ENCODE assay signal across 8 cellular contexts in genomic region chr4:7335363-7336066, GRCh38.
DNase-seq lines count a peak whose midpoint lies in the region; ATAC-seq and TF ChIP-seq lines count a peak whose summit lies in the region.

No MANE protein-coding gene starts in this region.

- POLR2A ChIA-PET in RWPE1 (lab: Yijun Ruan, JAX; ENCODE audit: low non-redundant PET) = no interaction called here

- DNase-seq in D341Med (ENCODE audit: low spot score) (peak; percentile 88), HFF-Myc (ENCODE audit: extremely low read depth, low read depth) (no peak), RWPE1 (ENCODE audit: low spot score) (peak; percentile 25), astrocyte of the cerebellum (ENCODE audit: low read depth) (no peak), iPS DF 4.7 (ENCODE audit: extremely low read depth, low spot score) (peak; percentile 58), mucosa of gallbladder (ENCODE audit: low spot score) (no peak)
- DNase-seq in stimulated activated CD4-positive, alpha-beta T cell treated with anti-CD3 and anti-CD28 coated beads, Interleukin-15, amount 100 ng/mL, for 48 hours (ENCODE audit: low read depth in 2 of 2) = peak; percentile 24 to 66

- no peak for ATAC-seq in HG03565 (IDR thresholded peaks at IDR 0.05; ENCODE audit: unreplicated experiment)

- in situ Hi-C loops in astrocyte of the cerebellum (cut with HindIII; ENCODE audit: low sequenced_read_pairs) = no loop called here

- CTCF ChIA-PET in RWPE1 (lab: Yijun Ruan, JAX) = interaction anchor here (0.7 to 1.4 kb wide), 3 partner anchors 61 to 182 kb away, joined by 3 to 4 read pairs (median 3); no protein-coding TSS in a partner anchor

- H3K27ac ChIP-seq in RWPE1 = peak overlapping the region; percentile 17

- peak; percentile 81 for TF ChIP-seq CTCF in HFF-Myc (IDR thresholded peaks at IDR 0.05; ENCODE audit: low read depth, low read length, missing control alignments)
- peak; percentile 44 for TF ChIP-seq CTCF in RWPE1 (conservative IDR thresholded peaks at IDR 0.05; ENCODE audit: low read depth)
- peak; percentile 70 for TF ChIP-seq CTCF in astrocyte of the cerebellum (IDR thresholded peaks at IDR 0.05; ENCODE audit: low read depth, low read length, missing control alignments)

- no peak overlapping the region for H3K4me3 ChIP-seq in HFF-Myc (replicated peaks; ENCODE audit: low read depth, low read length)
- no peak overlapping the region for H3K4me3 ChIP-seq in astrocyte of the cerebellum (ENCODE audit: low read depth, low read length)

Comparison
In these comparisons a context has a peak if more than half of its experiments do, and no peak if none do; other contexts are left out.
1. DNase-seq: peak in D341Med (single experiment), RWPE1 (single experiment), iPS DF 4.7 (single experiment) and stimulated activated CD4-positive, alpha-beta T cell treated with anti-CD3 and anti-CD28 coated beads, Interleukin-15, amount 100 ng/mL, for 48 hours (2 of 2); none in HFF-Myc (single experiment), astrocyte of the cerebellum (single experiment) and mucosa of gallbladder (single experiment).
2. Peak in every context shown above with its lines, with median percentiles within 50 percentile points of each other: CTCF ChIP-seq.